Comparison of ENCODE assay signal across 23 cellular contexts in genomic region chr14:55628426-55628825, GRCh38.
"Had no signal": no experiment of that assay in that cellular context is flagged by ENCODE, and none has a peak within 500 bp of the region (broad histone marks: within the 10 kb centered on the region; RNA-seq: fewer than 3 reads in every experiment).

No MANE protein-coding gene starts in this region.

- H3K27me3 ChIP-seq: colonic mucosa, dorsolateral prefrontal cortex, esophagus squamous epithelium, left lung, right lobe of liver, upper lobe of left lung had no signal

- FAIRE-seq: astrocyte had no signal

- DNase-seq: activated B cell treated with CpG ODN at 0.5 μM for 24 hours; activated CD4-positive, alpha-beta T cell treated with anti-CD3 and anti-CD28 coated beads for 36 hours; activated CD4-positive, alpha-beta T cell treated with anti-CD3 and anti-CD28 coated beads, Interleukin-2, amount 50 U/mL, for 48 hours; activated naive CD4-positive, alpha-beta T cell treated with Interleukin-2 at 50 U/mL for 16 hours; activated naive CD8-positive, alpha-beta T cell treated with anti-CD3 and anti-CD28 coated beads for 36 hours; activated T-cell treated with anti-CD3 and anti-CD28 coated beads, Interleukin-2, amount 50 U/mL, for 48 hours; colonic mucosa; dorsolateral prefrontal cortex; effector memory CD8-positive, alpha-beta T cell; esophagus squamous epithelium; kidney glomerular epithelial cell; left lung; naive B cell; nucleus accumbens; right lobe of liver; stimulated activated CD4-positive, alpha-beta T cell treated with anti-CD3 and anti-CD28 coated beads, Interleukin-15, amount 100 ng/mL, for 24 hours; stimulated activated naive B cell treated with anti-CD40 and anti-IgM and Interleukin-4, amounts not matched to agents 10 μg/mL and 1 μg/mL and 100 μg/mL, for 72 hours; T-helper 9 cell; upper lobe of left lung had no signal

- H3K4me3 ChIP-seq: colonic mucosa, dorsolateral prefrontal cortex, esophagus squamous epithelium, left lung, lung, right lobe of liver, skin epidermis, thoracic aorta, upper lobe of left lung had no signal

- H3K4me1 ChIP-seq: colonic mucosa, esophagus squamous epithelium, left lung, right lobe of liver, upper lobe of left lung had no signal

- H3K9me3 ChIP-seq: colonic mucosa, esophagus squamous epithelium, left lung, right lobe of liver, thoracic aorta, upper lobe of left lung had no signal

- H3K27ac ChIP-seq: colonic mucosa, dorsolateral prefrontal cortex, esophagus squamous epithelium, left lung, right lobe of liver, skin epidermis, thoracic aorta, upper lobe of left lung had no signal

- ATAC-seq: activated CD4-positive, alpha-beta T cell treated with anti-CD3 and anti-CD28 coated beads for 36 hours; effector memory CD8-positive, alpha-beta T cell; left lung; right lobe of liver; stimulated activated naive B cell treated with anti-CD40 and anti-IgM and Interleukin-4, amounts not matched to agents 10 μg/mL and 1 μg/mL and 100 μg/mL, for 72 hours had no signal
